ENCODE assay signal across 19 cellular contexts in genomic region chr4:108903464-108904221, GRCh38.
DNase-seq lines count a peak whose midpoint lies in the region; ATAC-seq, FAIRE-seq and TF ChIP-seq lines count a peak whose summit lies in the region.
"Had no signal": no experiment of that assay in that cellular context is flagged by ENCODE, and none has a peak within 500 bp of the region (broad histone marks: within the 10 kb centered on the region; RNA-seq: fewer than 3 reads in every experiment).

No MANE protein-coding gene starts in this region.

- H3K18ac ChIP-seq in mesendoderm (ENCODE audit: low read length), result no peak overlapping the region

- no peak for FAIRE-seq in K562 (lab: Jason Lieb, UNC)
- FAIRE-seq: A204.1, D721Med, H1 had no signal

- CTCF ChIA-PET in K562 (lab: Yijun Ruan, JAX; ENCODE audit: low intra/inter-chr PET ratio), result no interaction called here

- H3K9me3 ChIP-seq in Karpas-422 (ENCODE audit: low read length) (no peaks in the 10 kb centered on the region), K562 (replicated peaks; ENCODE audit: control insufficient read depth, insufficient read depth, low read depth, low read length) (no peaks in the 10 kb centered on the region), Peyer's patch (no peaks in the 10 kb centered on the region)
- H3K9me3 ChIP-seq: BE2C, Caco-2 had no signal

- H4K20me1 ChIP-seq in Karpas-422 (ENCODE audit: insufficient read depth, low read depth, low read length) (no peaks in the 10 kb centered on the region), K562 (replicated peaks; ENCODE audit: control insufficient read depth, insufficient read depth, low read length) (no peaks in the 10 kb centered on the region)

- no peaks in the 10 kb centered on the region for H3K79me1 ChIP-seq in mesendoderm (ENCODE audit: low read length)

- no TSS peak for BruUV-seq in K562 (replicated peaks; lab: Mats Ljungman, UMichigan)

- no peak for TF ChIP-seq EP300 in K562 (IDR thresholded peaks at IDR 0.05; ENCODE audit: low read length)

- peak overlapping the region; percentile 74 for H2BK15ac ChIP-seq in mesendoderm (replicated peaks; ENCODE audit: low read depth)

- H3K4ac ChIP-seq in mesendoderm (ENCODE audit: low read depth, low read length), result no peak overlapping the region

- no peak overlapping the region for H3K27ac ChIP-seq in Karpas-422 (ENCODE audit: low read length)
- no peak overlapping the region for H3K27ac ChIP-seq in K562 (ENCODE audit: extremely low read depth, low read depth, low read length)
- no peak overlapping the region for H3K27ac ChIP-seq in mesendoderm (ENCODE audit: low read depth, low read length)
- no peak overlapping the region for H3K27ac ChIP-seq in Peyer's patch
- H3K27ac ChIP-seq: HL-60 had no signal

- no peaks in the 10 kb centered on the region for H3K27me3 ChIP-seq in Karpas-422 (ENCODE audit: low read length)
- no peaks in the 10 kb centered on the region for H3K27me3 ChIP-seq in K562 (ENCODE audit: control insufficient read depth in 2 of 2, insufficient read depth in 2 of 2, low read length in 2 of 2)
- no peaks in the 10 kb centered on the region for H3K27me3 ChIP-seq in mesendoderm (ENCODE audit: insufficient read depth, low read length, poor library complexity)
- no peaks in the 10 kb centered on the region for H3K27me3 ChIP-seq in Peyer's patch
- H3K27me3 ChIP-seq: BE2C had no signal

- no peak overlapping the region for H3K56ac ChIP-seq in mesendoderm (ENCODE audit: low read length)

- TF ChIP-seq POLR2A in K562 (conservative IDR thresholded peaks at IDR 0.05) (no peak), Peyer's patch (IDR thresholded peaks at IDR 0.05) (no peak)

- H3K4me3 ChIP-seq in Karpas-422 (ENCODE audit: low read length), result no peak overlapping the region
- H3K4me3 ChIP-seq in K562, result no peak overlapping the region
- no peak overlapping the region for H3K4me3 ChIP-seq in mesendoderm (ENCODE audit: low read length)
- H3K4me3 ChIP-seq in Peyer's patch, result no peak overlapping the region

- no peak overlapping the region for H2BK120ac ChIP-seq in mesendoderm (ENCODE audit: low read depth, low read length)

- in situ Hi-C loops in K562 (cut with MboI), result no loop called here

- H2AK5ac ChIP-seq in mesendoderm (ENCODE audit: low read length), result no peak overlapping the region

- no peak overlapping the region for H2BK5ac ChIP-seq in mesendoderm (ENCODE audit: low read length)

- no peaks in the 10 kb centered on the region for H3K9me2 ChIP-seq in Karpas-422 (replicated peaks; ENCODE audit: insufficient read depth, low read length)

- no peak for TF ChIP-seq RAD21 in K562 (CRISPR knock-in tag; conservative IDR thresholded peaks at IDR 0.05 in 1 of 2, IDR thresholded peaks at IDR 0.05 in 1 of 2)

- no peak overlapping the region for H4K5ac ChIP-seq in mesendoderm (ENCODE audit: low read length)

- H3K79me2 ChIP-seq in Karpas-422 (ENCODE audit: low read length) (no peaks in the 10 kb centered on the region), K562 (ENCODE audit: control insufficient read depth, insufficient read depth, low read length) (no peaks in the 10 kb centered on the region), mesendoderm (ENCODE audit: control insufficient read depth, insufficient read depth, low read length) (no peaks in the 10 kb centered on the region)

- H3K9ac ChIP-seq in Karpas-422 (ENCODE audit: low read length) (no peak overlapping the region), K562 (ENCODE audit: insufficient read depth in 1 of 2, low read depth in 2 of 2, low read length in 2 of 2) (no peak overlapping the region), mesendoderm (ENCODE audit: low read length) (no peak overlapping the region)

- H3K9me1 ChIP-seq in K562 (ENCODE audit: control insufficient read depth, insufficient read depth, low read length), result no peaks in the 10 kb centered on the region

- DNase-seq in Karpas-422 (peak; percentile 5), K562 (ENCODE audit: extremely low read depth in 1 of 4, low spot score in 3 of 4) (no peak), mesendoderm (no peak), dedifferentiated amniotic fluid mesenchymal stem cell (ENCODE audit: extremely low spot score) (no peak), Peyer's patch (no peak), OCI-M2 (lab: John Stamatoyannopoulos, UW; ENCODE audit: unreplicated experiment) (no peak)
- DNase-seq: ACHN; BE2C; C1 segment of cervical spinal cord; Caco-2; CD4-positive, CD25-positive, alpha-beta regulatory T cell; GDM1; H9; IMR-90; KBM-7 had no signal

- intact Hi-C loops in K562 (cut with micrococcal nuclease), result no loop called here

- no peak overlapping the region for H4K8ac ChIP-seq in mesendoderm (ENCODE audit: low read depth, low read length)

- POLR2A ChIA-PET in K562 (lab: Yijun Ruan, JAX), result no interaction called here

- no peak for ATAC-seq in K562

- H3K4me2 ChIP-seq in Karpas-422 (ENCODE audit: low read depth, low read length, poor library complexity, severe bottlenecking), result no peak overlapping the region
- no peak overlapping the region for H3K4me2 ChIP-seq in K562 (ENCODE audit: insufficient read depth, low read length)
- no peak overlapping the region for H3K4me2 ChIP-seq in mesendoderm (ENCODE audit: low read length)

- H2AFZ ChIP-seq in Karpas-422 (ENCODE audit: low read length) (no peak overlapping the region), K562 (ENCODE audit: low read depth, low read length) (peak overlapping the region; percentile 64; the same call in 1 of the 2 replicates)

- no peaks in the 10 kb centered on the region for H3K36me3 ChIP-seq in Karpas-422 (ENCODE audit: insufficient read depth, low read length)
- H3K36me3 ChIP-seq in K562 (ENCODE audit: control insufficient read depth, insufficient read depth, low read length), result no peaks in the 10 kb centered on the region
- H3K36me3 ChIP-seq in mesendoderm (ENCODE audit: control insufficient read depth, insufficient read depth, low read length), result no peaks in the 10 kb centered on the region
- H3K36me3 ChIP-seq in Peyer's patch, result no peaks in the 10 kb centered on the region
- H3K36me3 ChIP-seq: BE2C had no signal

- H3K4me1 ChIP-seq in Karpas-422 (ENCODE audit: low read length) (no peaks in the 10 kb centered on the region), K562 (replicated peaks in 1 of 2; ENCODE audit: control insufficient read depth in 2 of 2, insufficient read depth in 2 of 2, low read length in 2 of 2) (peaks cover 0 to 4% of the 10 kb centered on the region in 2 experiments; a peak in 3 of 5 replicates), mesendoderm (ENCODE audit: control insufficient read depth, low read depth, low read length) (no peaks in the 10 kb centered on the region), Peyer's patch (no peaks in the 10 kb centered on the region)
- H3K4me1 ChIP-seq: BE2C, Caco-2 had no signal

- no peak overlapping the region for H3K23ac ChIP-seq in mesendoderm (ENCODE audit: low read length)

- TF ChIP-seq CTCF in K562 (IDR thresholded peaks at IDR 0.05 in 2 of 3, conservative IDR thresholded peaks at IDR 0.05 in 1 of 3; ENCODE audit: insufficient read depth in 2 of 3, low read depth in 1 of 3, low read length in 3 of 3) (no peak), Peyer's patch (IDR thresholded peaks at IDR 0.05) (no peak)

- WGBS in K562 (ENCODE audit: insufficient coverage, low coverage, missing lambda C conversion rate), result 32% methylated on average over 4 of the region's 4 CpGs
- WGBS in mesendoderm (ENCODE audit: extremely low coverage, insufficient coverage, low lambda C conversion rate), result no CpG with 5 or more reads among the region's 4 CpGs

TF ChIP-seq in K562, 482 proteins besides CTCF, POLR2A, EP300 and RAD21 (continues in another document):
- TF ChIP-seq E2F6 (IDR thresholded peaks at IDR 0.05; ENCODE audit: borderline replicate concordance in 1 of 2, extremely low read depth in 1 of 2, insufficient read depth in 1 of 2, insufficient read length in 1 of 2, low read depth in 1 of 2, low read length in 1 of 2, poor library complexity in 1 of 2, severe bottlenecking in 1 of 2) (no peak), ZNF354B (CRISPR knock-in tag; IDR thresholded peaks at IDR 0.05) (no peak), ZHX1 (conservative IDR thresholded peaks at IDR 0.05; ENCODE audit: low read length) (no peak), PCBP2 (IDR thresholded peaks at IDR 0.05; ENCODE audit: low read depth, low read length, poor library complexity, severe bottlenecking) (no peak)
